ENCODE assay signal across 8 cellular contexts in genomic region chr6:147204843-147205311, GRCh38. TPM values are rescaled to one million over a fixed set of nuclear protein-coding genes. Genes with fewer than 3 reads are reported as not detected.
DNase-seq lines count a peak whose midpoint lies in the region; ATAC-seq and TF ChIP-seq lines count a peak whose summit lies in the region.

No MANE protein-coding gene starts in this region.

- H3K9me3 ChIP-seq in uterus = no peaks in the 10 kb centered on the region

- peaks cover 0 to 4% of the 10 kb centered on the region in 2 donors for H3K4me1 ChIP-seq in uterus

- TF ChIP-seq CTCF in AG09309 (IDR thresholded peaks at IDR 0.05; ENCODE audit: control insufficient read depth, insufficient read depth, low read depth, low read length, missing control alignments) = no peak
- no peak for TF ChIP-seq CTCF in HFF-Myc (IDR thresholded peaks at IDR 0.05; ENCODE audit: low read depth, low read length, missing control alignments)
- no peak for TF ChIP-seq CTCF in brain (conservative IDR thresholded peaks at IDR 0.05)
- TF ChIP-seq CTCF in uterus (IDR thresholded peaks at IDR 0.05) = no peak

- no peak for ATAC-seq in GM18517 (IDR thresholded peaks at IDR 0.05; ENCODE audit: unreplicated experiment)

- intact Hi-C loops in uterus (cut with DNase I; ENCODE audit: low total_unique reads) = no loop called here

- H3K36me3 ChIP-seq in uterus = no peaks in the 10 kb centered on the region

- H3K9me3 Mint-ChIP-seq in brain = no peaks in the 10 kb centered on the region

- no peaks in the 10 kb centered on the region for H3K36me3 Mint-ChIP-seq in brain

- H3K27me3 Mint-ChIP-seq in brain = peaks cover 14% of the 10 kb centered on the region

- H3K4me3 Mint-ChIP-seq in brain = peak overlapping the region; percentile 88 to 98 (median 92)

- peaks cover 52% of the 10 kb centered on the region for H3K4me1 Mint-ChIP-seq in brain

- H3K27me3 ChIP-seq in uterus = no peaks in the 10 kb centered on the region

- H3K27ac ChIP-seq in uterus = peak overlapping the region; percentile 97 to 99

- DNase-seq in AG09309 (ENCODE audit: low read depth) (no peak), HFF-Myc (ENCODE audit: extremely low read depth, low read depth) (no peak), medulla oblongata (ENCODE audit: extremely low spot score) (peak; percentile 37), uterus (no peak), DMS153 (lab: John Stamatoyannopoulos, UW) (no peak)
- DNase-seq in effector CD4-positive, alpha-beta T cell = no peak

- no peak for TF ChIP-seq POLR2A in uterus (IDR thresholded peaks at IDR 0.05)

- H3K4me3 ChIP-seq in AG09309 (ENCODE audit: control insufficient read depth, low read depth, low read length) (peak overlapping the region; percentile 100), HFF-Myc (replicated peaks; ENCODE audit: low read depth, low read length) (peak overlapping the region; percentile 61), uterus (peak overlapping the region; percentile 82 to 93)

- H3K27ac Mint-ChIP-seq in brain = peak overlapping the region; percentile 93 to 98 (median 95)

RNA-seq across cellular contexts. Expression of gene STXBP5, which starts 0.7 kb away (rescaled TPM):
- 4.6 TPM for polyA plus RNA-seq in brain (ENCODE audit: insufficient read depth, low read depth, low replicate concordance)
- total RNA-seq in uterus = 10 to 100 TPM; 28.9 to 80.2 (median 36.9) TPM
